In the genomic region with DNA sequence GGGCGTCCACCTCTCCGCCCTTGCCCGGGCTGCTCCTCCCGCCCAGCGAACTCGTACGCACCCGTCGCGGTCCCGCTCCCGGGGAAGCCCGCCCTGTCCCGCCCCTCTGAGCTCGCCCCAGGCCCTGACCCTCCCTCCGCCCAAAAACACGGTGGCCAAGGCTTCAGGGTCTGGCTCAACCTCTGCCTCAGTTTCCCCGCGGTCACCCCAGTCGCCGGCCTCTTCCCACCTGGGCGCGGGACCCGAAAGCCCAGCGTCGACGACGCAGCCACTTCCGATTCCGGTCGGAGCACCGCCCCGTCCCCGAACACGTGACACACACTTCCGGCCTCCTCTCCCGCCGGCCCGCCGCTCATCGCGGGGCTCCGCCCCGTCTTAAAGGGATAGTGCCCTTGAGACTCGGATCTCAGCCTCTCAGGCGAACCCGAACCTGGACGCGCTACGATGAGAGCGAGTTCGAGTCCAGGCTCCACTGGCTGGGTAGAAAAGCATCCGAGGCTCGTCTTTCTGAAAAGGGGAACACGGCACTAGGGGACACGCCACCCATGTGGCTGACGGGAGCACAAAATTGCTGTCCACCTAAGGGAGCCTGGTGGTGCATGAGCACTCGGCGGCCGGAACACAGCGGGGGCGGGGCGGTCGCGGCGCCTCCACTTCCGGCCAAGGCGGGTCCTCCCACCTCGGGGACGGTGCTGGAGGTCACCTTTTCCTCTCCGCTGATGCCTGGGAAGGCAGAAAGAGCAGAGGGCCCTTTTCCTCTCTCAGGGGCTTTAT, we compare ENCODE assay signal across 8 cellular contexts. TPM values are rescaled to one million over a fixed set of nuclear protein-coding genes. Genes with fewer than 3 reads are reported as not detected.
A peak's percentile ranks its signal among the peaks of the same experiment; 100 is the strongest.
DNase-seq lines count a peak whose midpoint lies in the region; ATAC-seq and TF ChIP-seq lines count a peak whose summit lies in the region.

TSS of gene C19orf25 (minus strand) at position 282 of the 774 bp plus-strand sequence. CDS start 312 bp downstream, outside the sequence.

- peak within 1 kb of the TSS; percentile 97 for H3K27ac Mint-ChIP-seq in activated T-helper 1 cell treated with anti-CD3 and anti-CD28 coated beads, Interleukin-12 subunit alpha, Interleukin-12 subunit beta, Interleukin-2, Interleukin-4 antibody, amounts not matched to agents 30 ng/mL and 10 ng/mL and 1 ng/mL, durations not matched to agents 14 hours and 24 hours and 36 hours
- H3K27ac Mint-ChIP-seq in naive thymus-derived CD4-positive, alpha-beta T cell: peak within 1 kb of the TSS; percentile 94 to 98 (median 96)
- H3K27ac Mint-ChIP-seq in stimulated activated memory B cell treated with anti-CD40 and anti-IgM and Interleukin-4, amounts not matched to agents 10 μg/mL and 1 μg/mL and 100 μg/mL, for 72 hours: peak within 1 kb of the TSS; percentile 79

- peak; percentile 60 for ATAC-seq in GM21825 (IDR thresholded peaks at IDR 0.05; ENCODE audit: unreplicated experiment)
- peak; percentile 98 for ATAC-seq in naive thymus-derived CD4-positive, alpha-beta T cell
- peak; percentile 95 for ATAC-seq in stimulated activated memory B cell treated with anti-CD40 and anti-IgM and Interleukin-4, amounts not matched to agents 10 μg/mL and 1 μg/mL and 100 μg/mL, for 72 hours

- peak within 1 kb of the TSS; percentile 93 for H3K4me3 ChIP-seq in LNCaP clone FGC (ENCODE audit: low read depth, low read length)
- peak within 1 kb of the TSS; percentile 82 for H3K4me3 ChIP-seq in naive thymus-derived CD4-positive, alpha-beta T cell (ENCODE audit: low read length)

- no peaks in the 10 kb centered on the region for H3K27me3 Mint-ChIP-seq in activated T-helper 1 cell treated with anti-CD3 and anti-CD28 coated beads, Interleukin-12 subunit alpha, Interleukin-12 subunit beta, Interleukin-2, Interleukin-4 antibody, amounts not matched to agents 30 ng/mL and 10 ng/mL and 1 ng/mL, durations not matched to agents 14 hours and 24 hours and 36 hours (ENCODE audit: insufficient read depth)
- peaks cover 0 to 3% (median 0%) of the 10 kb centered on the region in 5 donors for H3K27me3 Mint-ChIP-seq in naive thymus-derived CD4-positive, alpha-beta T cell
- H3K27me3 Mint-ChIP-seq in stimulated activated memory B cell treated with anti-CD40 and anti-IgM and Interleukin-4, amounts not matched to agents 10 μg/mL and 1 μg/mL and 100 μg/mL, for 72 hours: no peaks in the 10 kb centered on the region

- H3K4me3 Mint-ChIP-seq in activated T-helper 1 cell treated with anti-CD3 and anti-CD28 coated beads, Interleukin-12 subunit alpha, Interleukin-12 subunit beta, Interleukin-2, Interleukin-4 antibody, amounts not matched to agents 30 ng/mL and 10 ng/mL and 1 ng/mL, durations not matched to agents 14 hours and 24 hours and 36 hours: peak within 1 kb of the TSS; percentile 96
- peak within 1 kb of the TSS; percentile 96 to 100 (median 98) for H3K4me3 Mint-ChIP-seq in naive thymus-derived CD4-positive, alpha-beta T cell
- peak within 1 kb of the TSS; percentile 85 for H3K4me3 Mint-ChIP-seq in stimulated activated memory B cell treated with anti-CD40 and anti-IgM and Interleukin-4, amounts not matched to agents 10 μg/mL and 1 μg/mL and 100 μg/mL, for 72 hours

- POLR2A ChIA-PET in naive thymus-derived CD4-positive, alpha-beta T cell (lab: Charles Lee): interaction anchor here (1.1 to 1.6 kb wide), 2 partner anchors 8 to 10 kb away, joined by 3 to 5 read pairs; no protein-coding TSS in a partner anchor

- intact Hi-C loops in activated T-helper 1 cell treated with anti-CD3 and anti-CD28 coated beads, Interleukin-12 subunit alpha, Interleukin-12 subunit beta, Interleukin-2, Interleukin-4 antibody, amounts not matched to agents 30 ng/mL and 10 ng/mL and 1 ng/mL, durations not matched to agents 14 hours and 24 hours and 36 hours (cut with micrococcal nuclease): loop anchor here (1.0 to 2.0 kb wide), 6 partner anchors 8 to 96 kb away; partner anchors contain the start of genes ADAMTSL5, NDUFS7, PCSK4 and RPS15
- intact Hi-C loops in naive thymus-derived CD4-positive, alpha-beta T cell (cut with micrococcal nuclease): loop anchor here (1.0 to 2.0 kb wide), 7 partner anchors 9 to 96 kb away; partner anchors contain the start of genes PCSK4 (in 2 of the 2), RPS15 (in 2 of the 2), DAZAP1 (in 1 of the 2) and NDUFS7 (in 1 of the 2)

- peaks cover 4% of the 10 kb centered on the region for H3K36me3 Mint-ChIP-seq in activated T-helper 1 cell treated with anti-CD3 and anti-CD28 coated beads, Interleukin-12 subunit alpha, Interleukin-12 subunit beta, Interleukin-2, Interleukin-4 antibody, amounts not matched to agents 30 ng/mL and 10 ng/mL and 1 ng/mL, durations not matched to agents 14 hours and 24 hours and 36 hours (ENCODE audit: low read depth)
- H3K36me3 Mint-ChIP-seq in naive thymus-derived CD4-positive, alpha-beta T cell: peaks cover 0 to 8% (median 4%) of the 10 kb centered on the region in 5 donors
- peaks cover 16% of the 10 kb centered on the region for H3K36me3 Mint-ChIP-seq in stimulated activated memory B cell treated with anti-CD40 and anti-IgM and Interleukin-4, amounts not matched to agents 10 μg/mL and 1 μg/mL and 100 μg/mL, for 72 hours

- H3K27me3 ChIP-seq in naive thymus-derived CD4-positive, alpha-beta T cell (ENCODE audit: control insufficient read depth in 2 of 2, insufficient read depth in 2 of 2, low read length in 2 of 2): no peaks in the 10 kb centered on the region

- peaks cover 0 to 25% (median 0%) of the 10 kb centered on the region in 3 experiments for H3K36me3 ChIP-seq in naive thymus-derived CD4-positive, alpha-beta T cell (ENCODE audit: control insufficient read depth in 2 of 3, insufficient read depth in 3 of 3, low read length in 3 of 3)

- TF ChIP-seq CTCF in LNCaP clone FGC (IDR thresholded peaks at IDR 0.05; ENCODE audit: control insufficient read depth, extremely low read depth, insufficient read depth): no peak

- no peaks in the 10 kb centered on the region for H3K9me3 ChIP-seq in naive thymus-derived CD4-positive, alpha-beta T cell (ENCODE audit: control insufficient read depth in 2 of 3, low read length in 3 of 3)

- DNase-seq in DMS79 (lab: John Stamatoyannopoulos, UW) (peak; percentile 87), LNCaP clone FGC (ENCODE audit: low read depth) (peak; percentile 73), RPMI8226 (peak; percentile 98), fibroblast of gingiva (ENCODE audit: low read depth) (peak; percentile 89)
- peak; percentile 92 for DNase-seq in activated T-helper 1 cell treated with anti-CD3 and anti-CD28 coated beads, Interleukin-12 subunit alpha, Interleukin-12 subunit beta, Interleukin-2, Interleukin-4 antibody, amounts not matched to agents 30 ng/mL and 10 ng/mL and 1 ng/mL, durations not matched to agents 14 hours and 24 hours and 36 hours (ENCODE audit: low spot score)
- DNase-seq in naive thymus-derived CD4-positive, alpha-beta T cell: peak; percentile 81 to 94 (median 88)

- H3K4me1 ChIP-seq in naive thymus-derived CD4-positive, alpha-beta T cell (ENCODE audit: control insufficient read depth in 2 of 2, insufficient read depth in 2 of 2, low read length in 2 of 2): peaks cover 6 to 12% of the 10 kb centered on the region in 2 donors

- H3K4me1 Mint-ChIP-seq in activated T-helper 1 cell treated with anti-CD3 and anti-CD28 coated beads, Interleukin-12 subunit alpha, Interleukin-12 subunit beta, Interleukin-2, Interleukin-4 antibody, amounts not matched to agents 30 ng/mL and 10 ng/mL and 1 ng/mL, durations not matched to agents 14 hours and 24 hours and 36 hours (ENCODE audit: low read depth): peaks cover 12% of the 10 kb centered on the region
- H3K4me1 Mint-ChIP-seq in naive thymus-derived CD4-positive, alpha-beta T cell: peaks cover 11 to 24% (median 15%) of the 10 kb centered on the region in 7 donors
- H3K4me1 Mint-ChIP-seq in stimulated activated memory B cell treated with anti-CD40 and anti-IgM and Interleukin-4, amounts not matched to agents 10 μg/mL and 1 μg/mL and 100 μg/mL, for 72 hours: peaks cover 28% of the 10 kb centered on the region

- peak within 1 kb of the TSS; percentile 86 for H3K27ac ChIP-seq in naive thymus-derived CD4-positive, alpha-beta T cell (ENCODE audit: low read depth, low read length)

- H3K9me3 Mint-ChIP-seq in activated T-helper 1 cell treated with anti-CD3 and anti-CD28 coated beads, Interleukin-12 subunit alpha, Interleukin-12 subunit beta, Interleukin-2, Interleukin-4 antibody, amounts not matched to agents 30 ng/mL and 10 ng/mL and 1 ng/mL, durations not matched to agents 14 hours and 24 hours and 36 hours: no peaks in the 10 kb centered on the region
- H3K9me3 Mint-ChIP-seq in naive thymus-derived CD4-positive, alpha-beta T cell: no peaks in the 10 kb centered on the region
- no peaks in the 10 kb centered on the region for H3K9me3 Mint-ChIP-seq in stimulated activated memory B cell treated with anti-CD40 and anti-IgM and Interleukin-4, amounts not matched to agents 10 μg/mL and 1 μg/mL and 100 μg/mL, for 72 hours

- CTCF ChIA-PET in naive thymus-derived CD4-positive, alpha-beta T cell (lab: Charles Lee): no interaction called here

RNA-seq across cellular contexts. Expression of gene C19orf25, which starts in this region (rescaled TPM):
- 37.1 and 38.5 TPM in 2 replicates for total RNA-seq in activated T-helper 1 cell treated with anti-CD3 and anti-CD28 coated beads, Interleukin-12 subunit alpha, Interleukin-12 subunit beta, Interleukin-2, Interleukin-4 antibody, amounts not matched to agents 30 ng/mL and 10 ng/mL and 1 ng/mL, durations not matched to agents 14 hours and 24 hours and 36 hours
- total RNA-seq in naive thymus-derived CD4-positive, alpha-beta T cell: 10 to 100 TPM; 24.2 to 64.5 (median 44.6) TPM
- polyA plus RNA-seq in naive thymus-derived CD4-positive, alpha-beta T cell: 10 to 100 TPM; 43.6 to 69.8 TPM

Comparison
In these comparisons a context has a peak if more than half of its experiments do, and no peak if none do; other contexts are left out.
1. Peak in every context shown above with its lines: DNase-seq, ATAC-seq, H3K4me3 ChIP-seq and H3K27ac ChIP-seq.